ENCODE assay signal across 8 cellular contexts in the genomic region with DNA sequence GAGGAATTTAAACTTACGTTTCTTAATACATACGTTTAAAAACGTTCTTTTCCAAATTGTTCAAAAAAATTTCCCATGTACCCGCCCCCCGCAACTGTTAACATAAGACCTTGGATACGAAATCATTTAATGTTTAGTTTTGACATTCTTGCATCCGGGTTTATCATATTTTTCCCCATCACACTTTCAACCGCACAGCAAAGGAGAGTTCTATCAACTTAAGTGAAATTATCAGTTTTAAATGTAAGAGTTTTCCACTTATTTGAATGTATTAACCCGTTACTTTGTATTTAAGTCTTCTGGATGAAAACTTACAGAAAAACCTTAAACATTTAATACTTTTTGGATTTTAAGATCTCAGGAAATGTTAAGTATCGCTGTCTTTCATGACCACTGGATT. TPM values are rescaled to one million over a fixed set of nuclear protein-coding genes. Genes with fewer than 3 reads are reported as not detected.
DNase-seq lines count a peak whose midpoint lies in the region; ATAC-seq and TF ChIP-seq lines count a peak whose summit lies in the region.

No MANE protein-coding gene starts in this region.

- TF ChIP-seq CTCF in fibroblast of the aortic adventitia (IDR thresholded peaks at IDR 0.05; ENCODE audit: insufficient read depth, low read length) (no peak), sigmoid colon (IDR thresholded peaks at IDR 0.05) (no peak)

- no peaks in the 10 kb centered on the region for H3K36me3 ChIP-seq in ES-I3 (ENCODE audit: insufficient read depth, low read length)
- peaks cover 21% of the 10 kb centered on the region for H3K36me3 ChIP-seq in SJCRH30
- peaks cover 0 to 25% (median 4%) of the 10 kb centered on the region in 4 donors for H3K36me3 ChIP-seq in sigmoid colon

- no peak for TF ChIP-seq POLR2A in sigmoid colon (IDR thresholded peaks at IDR 0.05)

- H3K4me3 ChIP-seq in SJCRH30 (peak overlapping the region; percentile 91), fibroblast of the aortic adventitia (ENCODE audit: low read depth, low read length) (peak overlapping the region; percentile 99), sigmoid colon (peak overlapping the region; percentile 80 to 97 (median 90))

- intact Hi-C loops in sigmoid colon (cut with DNase I), result loop anchor here (5.0 to 10.0 kb wide), 4 partner anchors 129 to 554 kb away; a partner anchor contains a TSS

- H3K27me3 ChIP-seq in SJCRH30 (no peaks in the 10 kb centered on the region), sigmoid colon (no peaks in the 10 kb centered on the region)

- WGBS in sigmoid colon, 2 donors, result 28 to 31% methylated on average over 10 of the region's 10 CpGs

- DNase-seq in SJCRH30, result no peak
- no peak for DNase-seq in fibroblast of the aortic adventitia (ENCODE audit: low read depth)
- DNase-seq in sigmoid colon, result no peak
- DNase-seq in NCI-H82 treated with DMSO at 0.1 percent for 48 hours (lab: John Stamatoyannopoulos, UW; ENCODE audit: unreplicated experiment), result no peak
- DNase-seq in activated CD4-positive, CD25-positive, alpha-beta regulatory T cell (lab: John Stamatoyannopoulos, UW), result no peak

- H3K27ac ChIP-seq in SJCRH30 (peak overlapping the region; percentile 99), sigmoid colon (peak overlapping the region; percentile 96 to 98 (median 98))

- H3K4me1 ChIP-seq in ES-I3 (ENCODE audit: insufficient read depth, low read length), result no peaks in the 10 kb centered on the region
- H3K4me1 ChIP-seq in SJCRH30, result peaks cover 14% of the 10 kb centered on the region
- H3K4me1 ChIP-seq in sigmoid colon, result peaks cover 0 to 38% (median 34%) of the 10 kb centered on the region in 4 donors

- ATAC-seq in HG02571 (IDR thresholded peaks at IDR 0.05; ENCODE audit: unreplicated experiment) (no peak), HG02973 (IDR thresholded peaks at IDR 0.05; ENCODE audit: unreplicated experiment) (no peak)

- peak overlapping the region; percentile 95 for H3K9ac ChIP-seq in ES-I3 (ENCODE audit: low read depth, low read length)

- TF ChIP-seq EP300 in sigmoid colon (IDR thresholded peaks at IDR 0.05), result no peak

- H3K9me3 ChIP-seq in ES-I3 (ENCODE audit: control insufficient read depth, insufficient read depth, low read length) (no peaks in the 10 kb centered on the region), SJCRH30 (replicated peaks) (no peaks in the 10 kb centered on the region), sigmoid colon (no peaks in the 10 kb centered on the region)

RNA-seq across cellular contexts. Expression of a gene that starts 0.6 kb away (rescaled TPM):
- 178 and 205 TPM in 2 replicates for total RNA-seq in SJCRH30 (2014; rRNA removed; shearing (Covaris generic))
- 46.9 and 56.3 TPM in 2 replicates for total RNA-seq in fibroblast of the aortic adventitia (ENCODE audit: low replicate concordance)
- total RNA-seq in sigmoid colon, result 10 to 100 TPM; 29.5 to 45.7 (median 41.0) TPM
- polyA plus RNA-seq in sigmoid colon, result 10 to 100 TPM in 1 of 3 donors, 1 to 10 TPM in 2; 5.4 to 10.2 (median 6.5) TPM
